In genomic region chr19:34180273-34180672, GRCh38 we compare ENCODE assay signal across 26 cellular contexts. TPM values are rescaled to one million over a fixed set of nuclear protein-coding genes. Genes with fewer than 3 reads are reported as not detected.
DNase-seq lines count a peak whose midpoint lies in the region; ATAC-seq, FAIRE-seq and TF ChIP-seq lines count a peak whose summit lies in the region.
"Had no signal": no experiment of that assay in that cellular context is flagged by ENCODE, and none has a peak within 500 bp of the region (broad histone marks: within the 10 kb centered on the region; RNA-seq: fewer than 3 reads in every experiment).

No MANE protein-coding gene starts in this region.

- no peak overlapping the region for H3K4me2 ChIP-seq in K562 (ENCODE audit: insufficient read depth, low read length)

- H3K27ac Mint-ChIP-seq in CD4-positive, CD25-positive, alpha-beta regulatory T cell = peak overlapping the region in 2 of 3 donors; percentile 45 to 53
- H3K27ac Mint-ChIP-seq in CD8-positive, alpha-beta memory T cell = peak overlapping the region in 5 of 8 donors; percentile 17 to 75 (median 56)
- peak overlapping the region; percentile 38 to 39 for H3K27ac Mint-ChIP-seq in natural killer cell treated with Interleukin-12 subunit alpha and Interleukin-12 subunit beta and Interleukin-15 and Interleukin-18, amount 100 ng/mL, for 72 hours
- H3K27ac Mint-ChIP-seq: stimulated activated naive CD8-positive, alpha-beta T cell treated with anti-CD3 and anti-CD28 coated beads, Interleukin-15, amount 100 ng/mL, for 72 hours had no signal

- no peak overlapping the region for H3K9ac ChIP-seq in K562 (ENCODE audit: insufficient read depth in 1 of 2, low read depth in 2 of 2, low read length in 2 of 2)

- peaks cover 15% of the 10 kb centered on the region for H3K36me3 ChIP-seq in CD4-positive, CD25-positive, alpha-beta regulatory T cell (ENCODE audit: control insufficient read depth, insufficient read depth, low read length)
- peaks cover 16% of the 10 kb centered on the region for H3K36me3 ChIP-seq in CD8-positive, alpha-beta memory T cell (ENCODE audit: insufficient read depth, low read length)
- H3K36me3 ChIP-seq in K562 (ENCODE audit: control insufficient read depth, insufficient read depth, low read length) = peaks cover 31% of the 10 kb centered on the region
- peaks cover 31% of the 10 kb centered on the region for H3K36me3 ChIP-seq in WERI-Rb-1
- no peaks in the 10 kb centered on the region for H3K36me3 ChIP-seq in body of pancreas (replicated peaks in 1 of 2; ENCODE audit: insufficient read depth in 1 of 2, low read depth in 2 of 2)
- H3K36me3 ChIP-seq: prostate gland had no signal

- H3K27me3 Mint-ChIP-seq in CD4-positive, CD25-positive, alpha-beta regulatory T cell = no peaks in the 10 kb centered on the region
- H3K27me3 Mint-ChIP-seq in CD8-positive, alpha-beta memory T cell = no peaks in the 10 kb centered on the region
- no peaks in the 10 kb centered on the region for H3K27me3 Mint-ChIP-seq in natural killer cell treated with Interleukin-12 subunit alpha and Interleukin-12 subunit beta and Interleukin-15 and Interleukin-18, amount 100 ng/mL, for 72 hours
- H3K27me3 Mint-ChIP-seq: IgD-negative memory B cell; stimulated activated naive CD8-positive, alpha-beta T cell treated with anti-CD3 and anti-CD28 coated beads, Interleukin-15, amount 100 ng/mL, for 72 hours had no signal

- H3K27ac ChIP-seq in CD4-positive, CD25-positive, alpha-beta regulatory T cell (ENCODE audit: insufficient read depth, low read length, poor library complexity, severe bottlenecking) = no peak overlapping the region
- no peak overlapping the region for H3K27ac ChIP-seq in CD8-positive, alpha-beta memory T cell (ENCODE audit: low read depth, low read length)
- H3K27ac ChIP-seq in K562 (ENCODE audit: extremely low read depth, low read depth, low read length) = no peak overlapping the region
- H3K27ac ChIP-seq in WERI-Rb-1 = no peak overlapping the region
- H3K27ac ChIP-seq in body of pancreas = peak overlapping the region in 1 of 4 donors; percentile 38
- H3K27ac ChIP-seq: prostate gland, tibial nerve had no signal

- no TSS peak for BruUV-seq in K562 (replicated peaks; lab: Mats Ljungman, UMichigan)

- no peak overlapping the region for H2AFZ ChIP-seq in K562 (ENCODE audit: low read depth, low read length)

- POLR2A ChIA-PET in CD8-positive, alpha-beta memory T cell (lab: Charles Lee) = no interaction called here
- POLR2A ChIA-PET in K562 (lab: Yijun Ruan, JAX) = interaction anchor here (1.1 kb wide), 1 partner anchor 9 kb away, joined by 3 read pairs; no protein-coding TSS in a partner anchor

- TF ChIP-seq RAD21 in K562 (CRISPR knock-in tag; conservative IDR thresholded peaks at IDR 0.05 in 1 of 2, IDR thresholded peaks at IDR 0.05 in 1 of 2) = no peak

- TF ChIP-seq POLR2A in K562 (conservative IDR thresholded peaks at IDR 0.05) (no peak), body of pancreas (IDR thresholded peaks at IDR 0.05) (no peak)

- peaks cover 2% of the 10 kb centered on the region for H3K9me1 ChIP-seq in K562 (ENCODE audit: control insufficient read depth, insufficient read depth, low read length)

- no peak for ATAC-seq in CD4-positive, CD25-positive, alpha-beta regulatory T cell (ENCODE audit: low read depth in 2 of 2)
- ATAC-seq in K562 (peak; percentile 35; the same call in 2 of the 3 replicates), body of pancreas (no peak)
- ATAC-seq in natural killer cell treated with Interleukin-12 subunit alpha and Interleukin-12 subunit beta and Interleukin-15 and Interleukin-18, amount 100 ng/mL, for 72 hours = no peak
- ATAC-seq: gastroesophageal sphincter; stimulated activated naive CD8-positive, alpha-beta T cell treated with anti-CD3 and anti-CD28 coated beads, Interleukin-15, amount 100 ng/mL, for 72 hours had no signal

- H4K20me1 ChIP-seq in K562 (replicated peaks; ENCODE audit: control insufficient read depth, insufficient read depth, low read length) = peaks cover 35% of the 10 kb centered on the region

- WGBS in K562 (ENCODE audit: insufficient coverage, low coverage, missing lambda C conversion rate) = 64% methylated on average over 2 of the region's 2 CpGs
- WGBS in body of pancreas, 2 donors = 89 to 100% methylated on average over 2 of the region's 2 CpGs

- peak overlapping the region; percentile 8 for H3K4me3 ChIP-seq in CD4-positive, CD25-positive, alpha-beta regulatory T cell (ENCODE audit: low read depth, low read length)
- H3K4me3 ChIP-seq in CD8-positive, alpha-beta memory T cell (ENCODE audit: low read length) = no peak overlapping the region
- H3K4me3 ChIP-seq in K562 (no peak overlapping the region), foreskin fibroblast (ENCODE audit: low read depth in 1 of 2, low read length in 2 of 2) (no peak overlapping the region), WERI-Rb-1 (ENCODE audit: low read depth, low read length) (no peak overlapping the region), body of pancreas (no peak overlapping the region)
- H3K4me3 ChIP-seq: gastroesophageal sphincter, prostate gland, tibial nerve had no signal

- H3K79me2 ChIP-seq in K562 (ENCODE audit: control insufficient read depth, insufficient read depth, low read length) = peaks cover 99% of the 10 kb centered on the region

- intact Hi-C loops in K562 (cut with micrococcal nuclease) (no loop called here), body of pancreas (cut with DNase I) (no loop called here)

- FAIRE-seq in K562 (lab: Jason Lieb, UNC) = no peak
- FAIRE-seq: D721Med, TTC549 had no signal

- H3K36me3 Mint-ChIP-seq in CD4-positive, CD25-positive, alpha-beta regulatory T cell = peaks cover 24% of the 10 kb centered on the region
- H3K36me3 Mint-ChIP-seq in CD8-positive, alpha-beta memory T cell = peaks cover 0 to 53% (median 18%) of the 10 kb centered on the region in 3 donors
- peaks cover 22% of the 10 kb centered on the region for H3K36me3 Mint-ChIP-seq in natural killer cell treated with Interleukin-12 subunit alpha and Interleukin-12 subunit beta and Interleukin-15 and Interleukin-18, amount 100 ng/mL, for 72 hours

- peaks cover 50 to 93% (median 76%) of the 10 kb centered on the region in 4 donors for H3K4me1 Mint-ChIP-seq in CD4-positive, CD25-positive, alpha-beta regulatory T cell
- H3K4me1 Mint-ChIP-seq in CD8-positive, alpha-beta memory T cell = peaks cover 78 to 96% (median 94%) of the 10 kb centered on the region in 3 donors
- H3K4me1 Mint-ChIP-seq in natural killer cell treated with Interleukin-12 subunit alpha and Interleukin-12 subunit beta and Interleukin-15 and Interleukin-18, amount 100 ng/mL, for 72 hours (ENCODE audit: low read depth in 2 of 2) = peaks cover 52 to 66% of the 10 kb centered on the region in 2 donors

- H3K9me3 ChIP-seq in CD4-positive, CD25-positive, alpha-beta regulatory T cell (ENCODE audit: control insufficient read depth in 2 of 2, low read length in 2 of 2) = no peaks in the 10 kb centered on the region
- no peaks in the 10 kb centered on the region for H3K9me3 ChIP-seq in CD8-positive, alpha-beta memory T cell (ENCODE audit: low read length)
- no peaks in the 10 kb centered on the region for H3K9me3 ChIP-seq in K562 (replicated peaks; ENCODE audit: control insufficient read depth, insufficient read depth, low read depth, low read length)
- H3K9me3 ChIP-seq in WERI-Rb-1 (ENCODE audit: severe bottlenecking) = no peaks in the 10 kb centered on the region
- H3K9me3 ChIP-seq in body of pancreas = no peaks in the 10 kb centered on the region
- H3K9me3 ChIP-seq: gastroesophageal sphincter, prostate gland, tibial nerve had no signal

- CTCF ChIA-PET in CD8-positive, alpha-beta memory T cell (lab: Charles Lee) = no interaction called here
- CTCF ChIA-PET in K562 (lab: Yijun Ruan, JAX; ENCODE audit: low intra/inter-chr PET ratio) = no interaction called here

- TF ChIP-seq EP300 in K562 (IDR thresholded peaks at IDR 0.05; ENCODE audit: low read length) = no peak

- TF ChIP-seq CTCF in K562 (IDR thresholded peaks at IDR 0.05 in 2 of 3, conservative IDR thresholded peaks at IDR 0.05 in 1 of 3; ENCODE audit: insufficient read depth in 2 of 3, low read depth in 1 of 3, low read length in 3 of 3) (no peak), foreskin fibroblast (IDR thresholded peaks at IDR 0.05; ENCODE audit: low read depth, low read length) (no peak), WERI-Rb-1 (IDR thresholded peaks at IDR 0.05; ENCODE audit: low read depth, low read length) (no peak), body of pancreas (IDR thresholded peaks at IDR 0.05) (no peak)

- H3K4me3 Mint-ChIP-seq in CD4-positive, CD25-positive, alpha-beta regulatory T cell = peak overlapping the region; percentile 48 to 76 (median 62)
- peak overlapping the region in 6 of 7 donors; percentile 20 to 65 (median 42) for H3K4me3 Mint-ChIP-seq in CD8-positive, alpha-beta memory T cell
- no peak overlapping the region for H3K4me3 Mint-ChIP-seq in natural killer cell treated with Interleukin-12 subunit alpha and Interleukin-12 subunit beta and Interleukin-15 and Interleukin-18, amount 100 ng/mL, for 72 hours
- H3K4me3 Mint-ChIP-seq: HFFc6; stimulated activated naive CD8-positive, alpha-beta T cell treated with anti-CD3 and anti-CD28 coated beads, Interleukin-15, amount 100 ng/mL, for 72 hours had no signal

- no peaks in the 10 kb centered on the region for H3K27me3 ChIP-seq in CD4-positive, CD25-positive, alpha-beta regulatory T cell (ENCODE audit: control insufficient read depth, insufficient read depth, low read length)
- no peaks in the 10 kb centered on the region for H3K27me3 ChIP-seq in CD8-positive, alpha-beta memory T cell (ENCODE audit: insufficient read depth, low read length, poor library complexity, severe bottlenecking)
- H3K27me3 ChIP-seq in K562 (ENCODE audit: control insufficient read depth in 2 of 2, insufficient read depth in 2 of 2, low read length in 2 of 2) (no peaks in the 10 kb centered on the region), WERI-Rb-1 (ENCODE audit: insufficient read depth, low read depth, severe bottlenecking) (no peaks in the 10 kb centered on the region), body of pancreas (no peaks in the 10 kb centered on the region)
- H3K27me3 ChIP-seq: gastroesophageal sphincter, tibial nerve had no signal

- no peak for DNase-seq in CD4-positive, CD25-positive, alpha-beta regulatory T cell
- DNase-seq in CD8-positive, alpha-beta memory T cell = no peak
- DNase-seq in K562 (ENCODE audit: extremely low read depth in 1 of 4, low spot score in 3 of 4) (no peak), foreskin fibroblast (no peak), WERI-Rb-1 (no peak), body of pancreas (no peak)
- no peak for DNase-seq in natural killer cell treated with Interleukin-12 subunit alpha and Interleukin-12 subunit beta and Interleukin-15 and Interleukin-18, amount 100 ng/mL, for 72 hours (ENCODE audit: low spot score)
- DNase-seq: activated CD4-positive, alpha-beta T cell treated with anti-CD3 and anti-CD28 coated beads for 4 hours; activated CD8-positive, alpha-beta memory T cell treated with anti-CD3 and anti-CD28 coated beads, Interleukin-2, amount 50 U/mL, for 4 hours; activated gamma-delta T cell treated with Interleukin-2 at 50 U/mL for 16 hours; central memory CD4-positive, alpha-beta T cell; HFFc6; mesendoderm; MV-4-11; NCI-H1694 treated with DMSO at 0.1 percent for 48 hours; NCI-H69; Right ventricle myocardium superior; stimulated activated CD4-positive, alpha-beta T cell treated with anti-CD3 and anti-CD28 coated beads, Interleukin-1b, Interleukin-23, amount 100 ng/mL, for 48 hours; stimulated activated naive CD8-positive, alpha-beta T cell treated with anti-CD3 and anti-CD28 coated beads, Interleukin-15, amount 100 ng/mL, for 72 hours had no signal

- peaks cover 89% of the 10 kb centered on the region for H3K4me1 ChIP-seq in CD4-positive, CD25-positive, alpha-beta regulatory T cell (ENCODE audit: control insufficient read depth, insufficient read depth, low read length, poor library complexity, severe bottlenecking)
- H3K4me1 ChIP-seq in CD8-positive, alpha-beta memory T cell (ENCODE audit: insufficient read depth, low read length) = peaks cover 95% of the 10 kb centered on the region
- H3K4me1 ChIP-seq in K562 (replicated peaks in 1 of 2; ENCODE audit: control insufficient read depth in 2 of 2, insufficient read depth in 2 of 2, low read length in 2 of 2) (peaks cover 12 to 32% of the 10 kb centered on the region in 2 experiments), body of pancreas (peaks cover 95% of the 10 kb centered on the region)

- in situ Hi-C loops in K562 (cut with MboI) = no loop called here

- H3K9me3 Mint-ChIP-seq in CD4-positive, CD25-positive, alpha-beta regulatory T cell = peaks cover 0 to 2% (median 0%) of the 10 kb centered on the region in 7 donors
- no peaks in the 10 kb centered on the region for H3K9me3 Mint-ChIP-seq in CD8-positive, alpha-beta memory T cell
- H3K9me3 Mint-ChIP-seq in natural killer cell treated with Interleukin-12 subunit alpha and Interleukin-12 subunit beta and Interleukin-15 and Interleukin-18, amount 100 ng/mL, for 72 hours = no peaks in the 10 kb centered on the region
- H3K9me3 Mint-ChIP-seq: HFFc6; IgD-negative memory B cell; neural crest cell; stimulated activated naive CD8-positive, alpha-beta T cell treated with anti-CD3 and anti-CD28 coated beads, Interleukin-15, amount 100 ng/mL, for 72 hours had no signal

RNA-seq across cellular contexts. Expression of gene LSM14A, which starts 8.0 kb away (rescaled TPM):
- total RNA-seq in CD4-positive, CD25-positive, alpha-beta regulatory T cell = 162 TPM
- polyA plus RNA-seq in CD4-positive, CD25-positive, alpha-beta regulatory T cell = 100 to 1,000 TPM; 133 to 175 (median 147) TPM
- total RNA-seq in CD8-positive, alpha-beta memory T cell = 100 to 1,000 TPM; 111 to 129 TPM
- 167 TPM for polyA plus RNA-seq in CD8-positive, alpha-beta memory T cell
- 64.2 and 98.3 TPM in 2 replicates for total RNA-seq in K562 (2011; cell fraction: chromatin; rRNA removed; ENCODE audit: low replicate concordance)
- total RNA-seq in K562 (2011; cell fraction: nucleolus; rRNA removed) = 52.0 and 54.5 TPM in 2 replicates
- total RNA-seq in K562 (2011; cell fraction: nucleoplasm; rRNA removed) = 63.2 and 73.9 TPM in 2 replicates
- 95.1 and 111 TPM in 2 replicates for total RNA-seq in K562 (2014; rRNA removed)
- total RNA-seq in K562 (2014; rRNA removed; fragmentation: Illumina TruSeq; extraction: Trizol) = 86.6 and 88.2 TPM in 2 replicates
- 90.7 and 93.9 TPM in 2 replicates for total RNA-seq in K562 (2015; rRNA removed; fragmentation: Illumina TruSeq; extraction: Trizol)
- 78.5 and 95.2 TPM in 2 replicates for total RNA-seq in K562 (2021)
- 118 and 129 TPM in 2 replicates for polyA plus RNA-seq in K562 (2011; rRNA removed)
- 116 and 133 TPM in 2 replicates for polyA plus RNA-seq in K562 (2011; cell fraction: cytosol; rRNA removed)
- 41.7 and 49.3 TPM in 2 replicates for polyA plus RNA-seq in K562 (2011; cell fraction: nucleus; rRNA removed)
- polyA plus RNA-seq in K562 (2012) = 90.9 and 131 TPM in 2 replicates
- 95.7 and 105 TPM in 2 replicates for polyA plus RNA-seq in K562 (2014; fragmentation: Illumina TruSeq; extraction: Trizol)
- 10 to 100 TPM; 19.5 to 25.7 TPM for polyA plus RNA-seq in K562 (2014; fragmentation: Nextera tagmentation; extraction: Ambion mirVana)
- 150 and 179 TPM in 2 replicates for polyA plus RNA-seq in K562 (2014; rRNA removed)
- 160 and 181 TPM in 2 replicates for polyA minus RNA-seq in K562 (2011; rRNA and poly(A)+ RNA removed)
- 57.2 and 71.0 TPM in 2 replicates for polyA minus RNA-seq in K562 (2011; cell fraction: cytosol; rRNA and poly(A)+ RNA removed)
- 53.3 and 75.0 TPM in 2 replicates for polyA minus RNA-seq in K562 (2011; cell fraction: nucleus; rRNA and poly(A)+ RNA removed)
- 100 to 1,000 TPM; 119 to 135 TPM for total RNA-seq in natural killer cell treated with Interleukin-12 subunit alpha and Interleukin-12 subunit beta and Interleukin-15 and Interleukin-18, amount 100 ng/mL, for 72 hours
- 10 to 100 TPM; 63.6 to 95.9 TPM for total RNA-seq in body of pancreas
